In genomic region chr17:71432378-71433315, GRCh38 we compare ENCODE assay signal across 18 cellular contexts.
"Had no signal": no experiment of that assay in that cellular context is flagged by ENCODE, and none has a peak within 500 bp of the region (broad histone marks: within the 10 kb centered on the region; RNA-seq: fewer than 3 reads in every experiment).

No MANE protein-coding gene starts in this region.

- H3K4me3 ChIP-seq: lower lobe of right lung, right lobe of liver, smooth muscle cell had no signal

- H3K36me3 Mint-ChIP-seq: activated naive CD8-positive, alpha-beta T cell; natural killer cell treated with Interleukin-12 subunit alpha and Interleukin-12 subunit beta and Interleukin-15 and Interleukin-18, amount 100 ng/mL, for 72 hours; stimulated activated memory B cell treated with anti-CD40 and anti-IgM and Interleukin-4, amounts not matched to agents 10 μg/mL and 1 μg/mL and 100 μg/mL, for 72 hours had no signal

- H3K79me2 ChIP-seq: parathyroid adenoma had no signal

- H3K4me3 Mint-ChIP-seq: activated CD4-positive, alpha-beta T cell treated with anti-CD3 and anti-CD28 coated beads for 36 hours; activated naive CD8-positive, alpha-beta T cell; effector memory CD8-positive, alpha-beta T cell; mesothelial cell of epicardium; natural killer cell treated with Interleukin-12 subunit alpha and Interleukin-12 subunit beta and Interleukin-15 and Interleukin-18, amount 100 ng/mL, for 72 hours; stimulated activated memory B cell treated with anti-CD40 and anti-IgM and Interleukin-4, amounts not matched to agents 10 μg/mL and 1 μg/mL and 100 μg/mL, for 72 hours; WTC11 had no signal

- H3K27ac ChIP-seq: lower lobe of right lung, parathyroid adenoma, right lobe of liver had no signal

- H3K4me2 ChIP-seq: smooth muscle cell had no signal

- H3K4me1 ChIP-seq: lower lobe of right lung, parathyroid adenoma, right lobe of liver had no signal

- H3K27ac Mint-ChIP-seq: activated CD4-positive, alpha-beta T cell treated with anti-CD3 and anti-CD28 coated beads for 36 hours; activated naive CD8-positive, alpha-beta T cell; effector memory CD8-positive, alpha-beta T cell; mesothelial cell of epicardium; natural killer cell treated with Interleukin-12 subunit alpha and Interleukin-12 subunit beta and Interleukin-15 and Interleukin-18, amount 100 ng/mL, for 72 hours; stimulated activated memory B cell treated with anti-CD40 and anti-IgM and Interleukin-4, amounts not matched to agents 10 μg/mL and 1 μg/mL and 100 μg/mL, for 72 hours; WTC11 had no signal

- H3K36me3 ChIP-seq: lower lobe of right lung, right lobe of liver had no signal

- H3K9me3 ChIP-seq: lower lobe of right lung had no signal

- H3K27me3 ChIP-seq: right lobe of liver had no signal

- DNase-seq: activated CD4-positive, alpha-beta T cell treated with anti-CD3 and anti-CD28 coated beads for 36 hours; activated CD4-positive, alpha-beta T cell treated with anti-CD3 and anti-CD28 coated beads, Interleukin-2, amount 50 U/mL, for 48 hours; amniotic stem cell; effector memory CD8-positive, alpha-beta T cell; foreskin melanocyte; glutamatergic neuron; hippocampal formation; left colon; lower lobe of right lung; right lobe of liver; stimulated activated CD4-positive, alpha-beta T cell treated with anti-CD3 and anti-CD28 coated beads, Interleukin-4, amount 100 ng/mL, for 1 hour had no signal

- H3K4me1 Mint-ChIP-seq: activated CD4-positive, alpha-beta T cell treated with anti-CD3 and anti-CD28 coated beads for 36 hours; stimulated activated memory B cell treated with anti-CD40 and anti-IgM and Interleukin-4, amounts not matched to agents 10 μg/mL and 1 μg/mL and 100 μg/mL, for 72 hours had no signal

- H2AFZ ChIP-seq: parathyroid adenoma had no signal

- ATAC-seq: activated CD4-positive, alpha-beta T cell treated with anti-CD3 and anti-CD28 coated beads for 36 hours; effector memory CD8-positive, alpha-beta T cell; left colon; lower lobe of right lung; natural killer cell treated with Interleukin-12 subunit alpha and Interleukin-12 subunit beta and Interleukin-15 and Interleukin-18, amount 100 ng/mL, for 72 hours; right lobe of liver; stimulated activated memory B cell treated with anti-CD40 and anti-IgM and Interleukin-4, amounts not matched to agents 10 μg/mL and 1 μg/mL and 100 μg/mL, for 72 hours; WTC11 had no signal

- H3K27me3 Mint-ChIP-seq: activated CD4-positive, alpha-beta T cell treated with anti-CD3 and anti-CD28 coated beads for 36 hours; activated naive CD8-positive, alpha-beta T cell; effector memory CD8-positive, alpha-beta T cell; natural killer cell treated with Interleukin-12 subunit alpha and Interleukin-12 subunit beta and Interleukin-15 and Interleukin-18, amount 100 ng/mL, for 72 hours; stimulated activated memory B cell treated with anti-CD40 and anti-IgM and Interleukin-4, amounts not matched to agents 10 μg/mL and 1 μg/mL and 100 μg/mL, for 72 hours had no signal
